In genomic region chr5:123810253-123810652, GRCh38 we compare ENCODE assay signal across 13 cellular contexts.
A peak's percentile ranks its signal among the peaks of the same experiment; 100 is the strongest.
DNase-seq lines count a peak whose midpoint lies in the region; ATAC-seq, FAIRE-seq and TF ChIP-seq lines count a peak whose summit lies in the region.
"Had no signal": no experiment of that assay in that cellular context is flagged by ENCODE, and none has a peak within 500 bp of the region (broad histone marks: within the 10 kb centered on the region; RNA-seq: fewer than 3 reads in every experiment).

No MANE protein-coding gene starts in this region.

- WGBS in esophagus squamous epithelium, 2 donors, result 29 to 45% methylated on average over 4 of the region's 4 CpGs

- peak overlapping the region; percentile 49 for H3K4me3 Mint-ChIP-seq in nephron progenitor cell

- no peaks in the 10 kb centered on the region for H3K9me3 Mint-ChIP-seq in nephron progenitor cell

- peak overlapping the region in 3 of 4 donors; percentile 32 to 62 (median 33) for H3K27ac ChIP-seq in esophagus squamous epithelium

- FAIRE-seq in H54 (lab: Jason Lieb, UNC), result no peak
- FAIRE-seq: H1 had no signal

- H3K9me3 ChIP-seq in esophagus squamous epithelium, result no peaks in the 10 kb centered on the region

- no peak for TF ChIP-seq CTCF in esophagus squamous epithelium (IDR thresholded peaks at IDR 0.05)
- TF ChIP-seq CTCF in nephron progenitor cell (IDR thresholded peaks at IDR 0.05), result no peak

- H3K27me3 ChIP-seq in esophagus squamous epithelium, result no peaks in the 10 kb centered on the region

- ATAC-seq in GM18909 (IDR thresholded peaks at IDR 0.05; ENCODE audit: poor library complexity, unreplicated experiment), result no peak
- ATAC-seq in GM21528 (IDR thresholded peaks at IDR 0.05; ENCODE audit: low FRiP score, unreplicated experiment), result no peak

- no peaks in the 10 kb centered on the region for H3K27me3 Mint-ChIP-seq in nephron progenitor cell (ENCODE audit: low read depth, poor library complexity)

- no peak for TF ChIP-seq POLR2A in esophagus squamous epithelium (IDR thresholded peaks at IDR 0.05)
- no peak for TF ChIP-seq POLR2A in H54 (IDR thresholded peaks at IDR 0.05; ENCODE audit: low read depth, low read length)

- peaks cover 0 to 85% (median 49%) of the 10 kb centered on the region in 3 donors for H3K4me1 ChIP-seq in esophagus squamous epithelium

- peak overlapping the region; percentile 95 for H3K27ac Mint-ChIP-seq in nephron progenitor cell

- no peak overlapping the region for H3K4me3 ChIP-seq in esophagus squamous epithelium

- H3K36me3 ChIP-seq in esophagus squamous epithelium, result no peaks in the 10 kb centered on the region

- DNase-seq in DMS153 (lab: John Stamatoyannopoulos, UW) (peak; percentile 42), NCI-H146 treated with DMSO at 0.1 percent for 48 hours (lab: John Stamatoyannopoulos, UW; ENCODE audit: unreplicated experiment) (peak; percentile 76), esophagus squamous epithelium (lab: John Stamatoyannopoulos, UW) (no peak), nephron progenitor cell (peak; percentile 28), H54 (ENCODE audit: insufficient read length, low spot score) (no peak)
- DNase-seq in activated CD4-positive, alpha-beta T cell treated with anti-CD3 and anti-CD28 coated beads for 4 hours, result no peak
- DNase-seq: activated CD4-positive, CD25-positive, alpha-beta regulatory T cell treated with anti-CD3 and anti-CD28 coated beads, Interleukin-2, amount 50 U/mL, for 72 hours; activated gamma-delta T cell treated with Interleukin-2 at 50 U/mL for 16 hours; dermis blood vessel endothelial cell; occipital lobe had no signal

- peaks cover 92% of the 10 kb centered on the region for H3K4me1 Mint-ChIP-seq in nephron progenitor cell

- H3K36me3 Mint-ChIP-seq in nephron progenitor cell (ENCODE audit: low read depth), result no peaks in the 10 kb centered on the region

- intact Hi-C loops in esophagus squamous epithelium (cut with DNase I), result no loop called here

Comparison
In these comparisons a context has a peak if more than half of its experiments do, and no peak if none do; other contexts are left out.
1. DNase-seq: peak in DMS153 (single experiment), NCI-H146 treated with DMSO at 0.1 percent for 48 hours (single experiment) and nephron progenitor cell (single experiment); none in esophagus squamous epithelium (single experiment), H54 (single experiment) and activated CD4-positive, alpha-beta T cell treated with anti-CD3 and anti-CD28 coated beads for 4 hours (0 of 2).